In genomic region chr11:62545437-62546243, GRCh38 we compare ENCODE assay signal across 8 cellular contexts. TPM values are rescaled to one million over a fixed set of nuclear protein-coding genes. Genes with fewer than 3 reads are reported as not detected.
DNase-seq lines count a peak whose midpoint lies in the region; ATAC-seq and TF ChIP-seq lines count a peak whose summit lies in the region.

No MANE protein-coding gene starts in this region.

- peak overlapping the region; percentile 80 for H3K4me3 Mint-ChIP-seq in stimulated activated effector memory CD8-positive, alpha-beta T cell treated with anti-CD3 and anti-CD28 coated beads, Interleukin-12 subunit alpha, Interleukin-12 subunit beta, amount 100 ng/mL, for 72 hours

- DNase-seq in DMS114 treated with DMSO at 0.1 percent for 48 hours (lab: John Stamatoyannopoulos, UW; ENCODE audit: unreplicated experiment) = peak; percentile 72
- DNase-seq in MG63 = peak; percentile 97
- DNase-seq in activated CD4-positive, alpha-beta T cell treated with anti-CD3 and anti-CD28 coated beads for 48 hours = peak; percentile 53
- DNase-seq in stimulated activated effector memory CD8-positive, alpha-beta T cell treated with anti-CD3 and anti-CD28 coated beads, Interleukin-12 subunit alpha, Interleukin-12 subunit beta, amount 100 ng/mL, for 72 hours (ENCODE audit: low spot score in 2 of 2) = peak in 1 of 2 donors; percentile 84
- no peak for DNase-seq in SHP77 (lab: John Stamatoyannopoulos, UW)

- H3K27me3 ChIP-seq in MG63 (no peaks in the 10 kb centered on the region), duodenal mucosa (ENCODE audit: control insufficient read depth in 1 of 2, insufficient read depth in 2 of 2, low read length in 2 of 2) (no peaks in the 10 kb centered on the region), liver (ENCODE audit: control insufficient read depth in 4 of 4, insufficient read depth in 4 of 4, low read length in 3 of 4) (no peaks in the 10 kb centered on the region)

- TF ChIP-seq RAD21 in liver (IDR thresholded peaks at IDR 0.05) = peak; percentile 21 to 30

- under 1% methylated on average over 59 of the region's 59 CpGs for WGBS in liver

- H3K27ac ChIP-seq in duodenal mucosa (ENCODE audit: low read depth, low read length) (peak overlapping the region; percentile 96), liver (ENCODE audit: low read depth in 1 of 2, low read length in 2 of 2) (peak overlapping the region; percentile 72 to 94)

- H3K4me1 ChIP-seq in duodenal mucosa (ENCODE audit: control insufficient read depth in 1 of 2, insufficient read depth in 2 of 2, low read length in 2 of 2) = peaks cover 56 to 65% of the 10 kb centered on the region in 2 donors
- peaks cover 15 to 82% (median 68%) of the 10 kb centered on the region in 4 donors for H3K4me1 ChIP-seq in liver (ENCODE audit: control insufficient read depth in 4 of 4, insufficient read depth in 4 of 4, low read length in 3 of 4)

- H3K4me1 Mint-ChIP-seq in stimulated activated effector memory CD8-positive, alpha-beta T cell treated with anti-CD3 and anti-CD28 coated beads, Interleukin-12 subunit alpha, Interleukin-12 subunit beta, amount 100 ng/mL, for 72 hours = peaks cover 64% of the 10 kb centered on the region

- peak overlapping the region; percentile 95 to 98 for H3K9ac ChIP-seq in duodenal mucosa (ENCODE audit: low read depth in 1 of 2, low read length in 2 of 2)
- peak overlapping the region; percentile 50 to 66 for H3K9ac ChIP-seq in liver (ENCODE audit: low read depth in 1 of 2, low read length in 2 of 2)

- no peaks in the 10 kb centered on the region for H3K9me3 Mint-ChIP-seq in stimulated activated effector memory CD8-positive, alpha-beta T cell treated with anti-CD3 and anti-CD28 coated beads, Interleukin-12 subunit alpha, Interleukin-12 subunit beta, amount 100 ng/mL, for 72 hours

- H3K27ac Mint-ChIP-seq in stimulated activated effector memory CD8-positive, alpha-beta T cell treated with anti-CD3 and anti-CD28 coated beads, Interleukin-12 subunit alpha, Interleukin-12 subunit beta, amount 100 ng/mL, for 72 hours = peak overlapping the region; percentile 93

- no peak for TF ChIP-seq CTCF in liver (IDR thresholded peaks at IDR 0.05; ENCODE audit: low read depth, low read length, missing input control)

- ATAC-seq in stimulated activated effector memory CD8-positive, alpha-beta T cell treated with anti-CD3 and anti-CD28 coated beads, Interleukin-12 subunit alpha, Interleukin-12 subunit beta, amount 100 ng/mL, for 72 hours = peak; percentile 29
- no peak for ATAC-seq in HG03442 (IDR thresholded peaks at IDR 0.05; ENCODE audit: unreplicated experiment)

- H3K4me3 ChIP-seq in MG63 = peak overlapping the region; percentile 97
- H3K4me3 ChIP-seq in duodenal mucosa (ENCODE audit: low read depth in 1 of 2, low read length in 2 of 2) = peak overlapping the region; percentile 94 to 96
- H3K4me3 ChIP-seq in liver (ENCODE audit: low read depth in 1 of 3, low read length in 3 of 3) = peak overlapping the region; percentile 68 to 91 (median 79)

- H3K9me3 ChIP-seq in MG63 (no peaks in the 10 kb centered on the region), duodenal mucosa (ENCODE audit: control insufficient read depth in 1 of 2, low read length in 2 of 2) (no peaks in the 10 kb centered on the region), liver (ENCODE audit: control insufficient read depth in 4 of 4, low read length in 3 of 4) (no peaks in the 10 kb centered on the region)

- H3K36me3 Mint-ChIP-seq in stimulated activated effector memory CD8-positive, alpha-beta T cell treated with anti-CD3 and anti-CD28 coated beads, Interleukin-12 subunit alpha, Interleukin-12 subunit beta, amount 100 ng/mL, for 72 hours = peaks cover 41% of the 10 kb centered on the region

- H3K36me3 ChIP-seq in MG63 = peaks cover 31% of the 10 kb centered on the region
- H3K36me3 ChIP-seq in duodenal mucosa (ENCODE audit: control insufficient read depth in 1 of 2, insufficient read depth in 2 of 2, low read length in 2 of 2) = peaks cover 0 to 3% of the 10 kb centered on the region in 2 donors
- no peaks in the 10 kb centered on the region for H3K36me3 ChIP-seq in liver (ENCODE audit: control insufficient read depth in 4 of 4, insufficient read depth in 3 of 4, low read depth in 1 of 4, low read length in 3 of 4)

TF ChIP-seq in liver, 16 proteins besides CTCF, POLR2A, EP300 and RAD21:
- no peak for TF ChIP-seq MAX (IDR thresholded peaks at IDR 0.05)
- peak; percentile 18 for TF ChIP-seq REST (IDR thresholded peaks at IDR 0.05)
- no peak for TF ChIP-seq EGR1 (IDR thresholded peaks at IDR 0.05; ENCODE audit: low read depth in 2 of 2)
- TF ChIP-seq TAF1 (conservative IDR thresholded peaks at IDR 0.05) = no peak
- no peak for TF ChIP-seq FOXA1 (IDR thresholded peaks at IDR 0.05)
- TF ChIP-seq SP1 (IDR thresholded peaks at IDR 0.05) = peak; percentile 7
TF ChIP-seq in liver: peak in this region for 2.

RNA-seq across cellular contexts. Expression of gene AHNAK, which starts 1.0 kb away (rescaled TPM):
- total RNA-seq in MG63 (2014; rRNA removed; shearing (Covaris generic); ENCODE audit: low replicate concordance) = 110 and 122 TPM in 2 replicates
- 100 to 1,000 TPM in 1 of 2 donors, 10 to 100 TPM in 1; 53.6 to 110 TPM for total RNA-seq in liver
- 10 to 100 TPM; 22.6 to 22.7 TPM for polyA plus RNA-seq in liver

RNA-seq across cellular contexts. Expression of gene EEF1G, which starts 28.1 kb away (rescaled TPM):
- 2,571 and 3,577 TPM in 2 replicates for total RNA-seq in MG63 (2014; rRNA removed; shearing (Covaris generic); ENCODE audit: low replicate concordance)
- 100 to 1,000 TPM; 373 to 640 TPM for total RNA-seq in liver
- 100 to 1,000 TPM; 251 to 566 TPM for polyA plus RNA-seq in liver

RNA-seq across cellular contexts. Expression of gene TUT1, which starts 45.7 kb away (rescaled TPM):
- 11.1 and 20.3 TPM in 2 replicates for total RNA-seq in MG63 (2014; rRNA removed; shearing (Covaris generic); ENCODE audit: low replicate concordance)
- 10 to 100 TPM in 1 of 2 donors, 1 to 10 TPM in 1; 5.6 to 12.1 TPM for total RNA-seq in liver
- 10 to 100 TPM; 15.2 to 15.8 TPM for polyA plus RNA-seq in liver

RNA-seq across cellular contexts. Expression of gene MTA2, which starts 56.0 kb away (rescaled TPM):
- total RNA-seq in MG63 (2014; rRNA removed; shearing (Covaris generic); ENCODE audit: low replicate concordance) = 84.9 and 117 TPM in 2 replicates
- total RNA-seq in liver = 10 to 100 TPM; 43.1 to 55.3 TPM
- 10 to 100 TPM in 1 of 2 donors, 1 to 10 TPM in 1; 4.4 to 21.4 TPM for polyA plus RNA-seq in liver

Comparison
In these comparisons a context has a peak if more than half of its experiments do, and no peak if none do; other contexts are left out.
1. DNase-seq: peak in DMS114 treated with DMSO at 0.1 percent for 48 hours (single experiment), MG63 (single experiment) and activated CD4-positive, alpha-beta T cell treated with anti-CD3 and anti-CD28 coated beads for 48 hours (single experiment); none in SHP77 (0 of 2).
2. Peak in every context shown above with its lines, with median percentiles within 50 percentile points of each other: H3K4me3 ChIP-seq.